8 cellular contexts compared by ENCODE assay signal in the genomic region with DNA sequence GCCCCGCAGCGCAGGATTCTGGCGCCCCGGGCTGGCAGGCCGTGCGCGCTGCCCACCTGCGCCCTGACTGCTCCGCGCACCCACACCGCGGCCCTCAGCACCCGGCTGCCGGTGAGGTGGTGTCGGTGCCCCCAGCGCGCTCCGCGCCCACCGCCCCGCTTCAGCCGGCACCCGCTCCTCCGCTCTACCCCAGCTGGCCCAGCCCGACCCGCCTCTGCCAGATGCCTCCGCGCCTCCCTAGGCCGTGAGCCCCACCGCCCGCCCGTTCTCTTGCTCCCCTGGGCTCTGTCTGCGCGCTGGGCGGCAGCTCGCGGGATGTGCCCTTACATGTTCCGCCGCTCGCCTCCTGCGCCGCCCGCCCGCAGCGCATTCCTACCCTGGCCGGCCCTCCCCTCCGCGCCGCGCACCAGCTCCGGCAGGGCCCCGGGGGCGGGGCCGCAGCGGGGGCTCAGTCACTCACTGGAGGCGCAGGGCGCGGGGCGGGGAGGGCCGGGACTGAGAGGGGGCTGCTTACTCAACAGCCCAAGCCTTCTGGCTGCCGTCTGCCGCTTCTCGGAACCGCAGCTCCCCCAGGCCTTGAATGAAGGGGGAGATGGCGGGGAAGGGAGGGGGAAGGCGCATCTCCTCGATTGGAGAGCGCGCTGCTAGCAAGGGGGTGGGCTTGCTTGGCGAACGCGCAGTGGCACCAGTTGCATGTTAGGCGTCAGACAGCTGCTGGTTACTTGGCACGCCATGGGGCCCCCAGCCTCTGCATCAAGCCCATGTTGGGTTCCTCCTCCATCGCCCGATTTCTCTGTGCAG. TPM values are rescaled to one million over a fixed set of nuclear protein-coding genes. Genes with fewer than 3 reads are reported as not detected.
DNase-seq lines count a peak whose midpoint lies in the region; FAIRE-seq and TF ChIP-seq lines count a peak whose summit lies in the region.

A gene (minus strand): TSS at position 345 of the 801 bp plus-strand sequence. CDS start 402 bp downstream, outside the sequence.

- H3K9ac ChIP-seq in H9 (ENCODE audit: extremely low read depth, insufficient read length, low read length) (peak within 1 kb of the TSS; percentile 36), kidney (ENCODE audit: low read length in 2 of 2) (peak within 1 kb of the TSS; percentile 22 to 77)

- H3K27ac Mint-ChIP-seq in H9 = peak within 1 kb of the TSS in 1 of 3 experiments; percentile 94; a peak in 2 of 7 replicates

- peak within 1 kb of the TSS; percentile 12 for H2AFZ ChIP-seq in H9 (ENCODE audit: low read length)

- peaks cover 0 to 26% (median 18%) of the 10 kb centered on the region in 3 experiments; a peak in 5 of 7 replicates for H3K36me3 Mint-ChIP-seq in H9 (ENCODE audit: insufficient read depth in 1 of 3, low read depth in 3 of 3)

- H3K27ac ChIP-seq in H9 (ENCODE audit: insufficient read length, low read depth, low read length) (no peak within 1 kb of the TSS), kidney (ENCODE audit: low read depth in 2 of 2, low read length in 2 of 2) (peak within 1 kb of the TSS; percentile 74 to 85), spleen (peak within 1 kb of the TSS; percentile 53 to 86 (median 80))

- intact Hi-C loops in kidney (cut with DNase I) (no loop called here), spleen (cut with DNase I; ENCODE audit: low total_unique reads) (no loop called here)

- peak within 1 kb of the TSS; percentile 83 to 85 for H3K4me3 Mint-ChIP-seq in H9

- H3K4me1 Mint-ChIP-seq in H9 = peaks cover 20 to 24% of the 10 kb centered on the region in 2 experiments

- H3K4ac ChIP-seq in H9 (ENCODE audit: low read depth, low read length) = no peak within 1 kb of the TSS

- no peak within 1 kb of the TSS for H4K8ac ChIP-seq in H9 (replicated peaks; ENCODE audit: insufficient read length, low read depth, low read length)

- TF ChIP-seq POLR2A in NB4 (IDR thresholded peaks at IDR 0.05; ENCODE audit: extremely low read depth, insufficient read length) = no peak
- TF ChIP-seq POLR2A in spleen (IDR thresholded peaks at IDR 0.05) = no peak

- H3T11ph ChIP-seq in H9 (ENCODE audit: low read length) = no peak within 1 kb of the TSS

- H2BK12ac ChIP-seq in H9 (ENCODE audit: insufficient read length, low read depth, low read length) = no peak within 1 kb of the TSS

- no peaks in the 10 kb centered on the region for H3K79me1 ChIP-seq in H9 (ENCODE audit: insufficient read depth, low read depth, low read length, poor library complexity, severe bottlenecking)

- FAIRE-seq in kidney (lab: Jason Lieb, UNC) = no peak

- H3K27me3 ChIP-seq in H9 (ENCODE audit: insufficient read depth, low read length) (peaks cover 2% of the 10 kb centered on the region; the same call in 1 of the 2 replicates), spleen (replicated peaks in 1 of 7) (peaks cover 0 to 50% (median 18%) of the 10 kb centered on the region in 7 donors)

- peak; percentile 81 for DNase-seq in GM10266 (ENCODE audit: extremely low spot score)
- peak; percentile 92 for DNase-seq in H9
- DNase-seq in NB4 (ENCODE audit: low read depth) = peak; percentile 72
- peak; percentile 88 for DNase-seq in T1000 (lab: John Stamatoyannopoulos, UW)
- DNase-seq in choroid plexus epithelial cell (ENCODE audit: low read depth) = peak; percentile 95
- peak; percentile 96 for DNase-seq in kidney
- DNase-seq in spleen = peak; percentile 79
- no peak for DNase-seq in effector CD4-positive, alpha-beta T cell

- H3K9me3 ChIP-seq in H9 (ENCODE audit: control insufficient read depth, low read depth, low read length) (no peaks in the 10 kb centered on the region), kidney (ENCODE audit: control insufficient read depth in 1 of 2, low read length in 2 of 2) (no peaks in the 10 kb centered on the region), spleen (no peaks in the 10 kb centered on the region)

- H3K9me3 Mint-ChIP-seq in H9 = no peaks in the 10 kb centered on the region

- H3K56ac ChIP-seq in H9 (ENCODE audit: insufficient read length, low read depth, low read length) = no peak within 1 kb of the TSS

- no peak within 1 kb of the TSS for H2BK5ac ChIP-seq in H9 (ENCODE audit: insufficient read length, low read length)

- no peaks in the 10 kb centered on the region; the same call in 1 of the 2 replicates for H3K4me1 ChIP-seq in H9 (ENCODE audit: insufficient read depth, low read length)
- H3K4me1 ChIP-seq in kidney (ENCODE audit: control insufficient read depth in 1 of 2, insufficient read depth in 1 of 2, low read depth in 1 of 2, low read length in 2 of 2) = peaks cover 0 to 10% of the 10 kb centered on the region in 2 donors
- H3K4me1 ChIP-seq in spleen = peaks cover 0 to 31% (median 17%) of the 10 kb centered on the region in 6 donors

- H3K79me2 ChIP-seq in H9 (ENCODE audit: insufficient read depth, low read length) = peaks cover 10% of the 10 kb centered on the region; the same call in 1 of the 2 replicates

- H3K18ac ChIP-seq in H9 (ENCODE audit: insufficient read length, low read depth, low read length) = peak within 1 kb of the TSS; percentile 81

- H2BK20ac ChIP-seq in H9 (ENCODE audit: low read depth, low read length, poor library complexity, severe bottlenecking) = no peak within 1 kb of the TSS

- H4K91ac ChIP-seq in H9 (ENCODE audit: insufficient read length, low read depth, low read length) = no peak within 1 kb of the TSS

- peak within 1 kb of the TSS; percentile 53; the same call in 1 of the 2 replicates for H2BK15ac ChIP-seq in H9 (ENCODE audit: low read depth, low read length)

- H3K23ac ChIP-seq in H9 (ENCODE audit: insufficient read length, low read depth, low read length) = no peak within 1 kb of the TSS

- H3K23me2 ChIP-seq in H9 (ENCODE audit: insufficient read length, low read depth, low read length, poor library complexity, severe bottlenecking) = peaks cover 19% of the 10 kb centered on the region

- WGBS in H9 (ENCODE audit: extremely low coverage, insufficient read length, low lambda C conversion rate) = no CpG with 5 or more reads among the region's 76 CpGs
- 1 to 2% (median 1%) methylated on average over 15 to 76 of the region's 76 CpGs for WGBS in spleen, 5 donors

- H3K36me3 ChIP-seq in kidney (ENCODE audit: control insufficient read depth in 1 of 2, insufficient read depth in 2 of 2, low read length in 2 of 2) (no peaks in the 10 kb centered on the region), spleen (peaks cover 0 to 14% (median 0%) of the 10 kb centered on the region in 6 donors)

- H2BK120ac ChIP-seq in H9 (ENCODE audit: low read depth, low read length, poor library complexity, severe bottlenecking) = no peak within 1 kb of the TSS

- H4K5ac ChIP-seq in H9 (ENCODE audit: insufficient read length, low read depth, low read length) = no peak within 1 kb of the TSS

- no peaks in the 10 kb centered on the region for H4K20me1 ChIP-seq in H9 (ENCODE audit: control insufficient read depth, insufficient read depth, insufficient read length)

- no peak within 1 kb of the TSS for H2AK5ac ChIP-seq in H9 (ENCODE audit: insufficient read length, low read length)

- H3K4me3 ChIP-seq in NB4 (ENCODE audit: low read depth, low read length) = no peak within 1 kb of the TSS
- peak within 1 kb of the TSS; percentile 92 for H3K4me3 ChIP-seq in choroid plexus epithelial cell (ENCODE audit: low read depth, low read length)
- peak within 1 kb of the TSS; percentile 48 to 67 for H3K4me3 ChIP-seq in kidney (ENCODE audit: low read length in 2 of 2)
- peak within 1 kb of the TSS; percentile 43 to 78 (median 54) for H3K4me3 ChIP-seq in spleen

- TF ChIP-seq CTCF in GM10266 (IDR thresholded peaks at IDR 0.05; ENCODE audit: control insufficient read depth, insufficient read depth, low read depth, missing control alignments) = no peak
- TF ChIP-seq CTCF in H9 (conservative IDR thresholded peaks at IDR 0.05) = no peak
- TF ChIP-seq CTCF in NB4 (IDR thresholded peaks at IDR 0.05; ENCODE audit: low read depth, low read length) = no peak
- peak; percentile 1 for TF ChIP-seq CTCF in choroid plexus epithelial cell (conservative IDR thresholded peaks at IDR 0.05; ENCODE audit: low read depth, low read length)
- no peak for TF ChIP-seq CTCF in kidney (IDR thresholded peaks at IDR 0.05; ENCODE audit: borderline replicate concordance, extremely low read depth, insufficient read depth)
- no peak for TF ChIP-seq CTCF in spleen (IDR thresholded peaks at IDR 0.05 in 8 of 11, conservative IDR thresholded peaks at IDR 0.05 in 3 of 11)

- H3K14ac ChIP-seq in H9 (ENCODE audit: insufficient read depth, low read length) = peak within 1 kb of the TSS; percentile 81

- H3K27me3 Mint-ChIP-seq in H9 (ENCODE audit: low read depth) = peaks cover 41% of the 10 kb centered on the region

- H3K4me2 ChIP-seq in H9 (ENCODE audit: insufficient read depth, insufficient read length, low read length) = peak within 1 kb of the TSS; percentile 97

RNA-seq across cellular contexts. Expression of the gene that starts here (rescaled TPM):
- total RNA-seq in H9 (2021) (53.9 and 55.0 TPM in 2 replicates), kidney (25.6 TPM), spleen (10 to 100 TPM in 3 of 7 donors, 1 to 10 TPM in 4; 3.7 to 17.4 (median 8.1) TPM)
- polyA plus RNA-seq in kidney (ENCODE audit: insufficient read depth, low read depth, low replicate concordance) (27.3 TPM), spleen (1 to 10 TPM; 3.6 to 8.7 (median 5.6) TPM)
